In genomic region chr6:16711551-16712249, GRCh38 we compare ENCODE assay signal across 1 cellular context.
TF ChIP-seq lines count a peak whose summit lies in the region.

No MANE protein-coding gene starts in this region.

TF ChIP-seq in HEK293, 187 proteins besides CTCF, POLR2A, EP300 and RAD21 (continued from another document and continues in another):
- TF ChIP-seq MZF1 (tag by site-specific recombination; IDR thresholded peaks at IDR 0.05; ENCODE audit: borderline replicate concordance) (peak; percentile 35; the same call in 1 of the 2 replicates), REPIN1 (tag by site-specific recombination; IDR thresholded peaks at IDR 0.05; ENCODE audit: low read depth) (no peak), GLI2 (tag by site-specific recombination; IDR thresholded peaks at IDR 0.05; ENCODE audit: borderline replicate concordance, low read depth) (no peak), ZNF514 (tag by site-specific recombination; IDR thresholded peaks at IDR 0.05) (no peak), KLF16 (tag by site-specific recombination; IDR thresholded peaks at IDR 0.05) (no peak), ZNF561 (tag by site-specific recombination; IDR thresholded peaks at IDR 0.05; ENCODE audit: borderline replicate concordance) (no peak), ZNF223 (tag by site-specific recombination; IDR thresholded peaks at IDR 0.05) (no peak), ZNF785 (tag by site-specific recombination; IDR thresholded peaks at IDR 0.05) (no peak), ZNF266 (tag by site-specific recombination; IDR thresholded peaks at IDR 0.05; ENCODE audit: low read depth) (no peak), ZSCAN23 (tag by site-specific recombination; IDR thresholded peaks at IDR 0.05) (no peak), BCL11B (tag by site-specific recombination; IDR thresholded peaks at IDR 0.05; ENCODE audit: low read depth) (no peak), KLF9 (tag by site-specific recombination; IDR thresholded peaks at IDR 0.05; ENCODE audit: low read depth) (no peak; the same call in 1 of the 2 replicates), ZSCAN5A (tag by site-specific recombination; IDR thresholded peaks at IDR 0.05) (no peak), ZNF16 (tag by site-specific recombination; IDR thresholded peaks at IDR 0.05; ENCODE audit: low read depth) (no peak), ZNF701 (tag by site-specific recombination; IDR thresholded peaks at IDR 0.05) (no peak), KLF17 (tag by site-specific recombination; IDR thresholded peaks at IDR 0.05) (no peak), ZNF354C (tag by site-specific recombination; IDR thresholded peaks at IDR 0.05; ENCODE audit: borderline replicate concordance, low read depth) (no peak), ZNF624 (tag by site-specific recombination; IDR thresholded peaks at IDR 0.05) (no peak), ZNF169 (tag by site-specific recombination; IDR thresholded peaks at IDR 0.05) (no peak), ZNF544 (tag by site-specific recombination; IDR thresholded peaks at IDR 0.05) (no peak), ZNF792 (tag by site-specific recombination; IDR thresholded peaks at IDR 0.05) (no peak), ZNF394 (tag by site-specific recombination; IDR thresholded peaks at IDR 0.05; ENCODE audit: borderline replicate concordance) (no peak), ZNF776 (tag by site-specific recombination; IDR thresholded peaks at IDR 0.05; ENCODE audit: borderline replicate concordance) (no peak), ZNF76 (tag by site-specific recombination; IDR thresholded peaks at IDR 0.05; ENCODE audit: borderline replicate concordance, low read depth) (no peak), HOXA7 (CRISPR knock-in tag; IDR thresholded peaks at IDR 0.05; ENCODE audit: borderline replicate concordance) (no peak), ZNF214 (tag by site-specific recombination; IDR thresholded peaks at IDR 0.05; ENCODE audit: borderline replicate concordance) (no peak), ZNF621 (tag by site-specific recombination; IDR thresholded peaks at IDR 0.05) (no peak), INSM2 (tag by site-specific recombination; IDR thresholded peaks at IDR 0.05) (no peak), ZNF660 (tag by site-specific recombination; IDR thresholded peaks at IDR 0.05) (0 out of 2 replicates have a peak, but pooled peaks have one; percentile 20), ZNF175 (tag by site-specific recombination; IDR thresholded peaks at IDR 0.05) (no peak), ZNF548 (tag by site-specific recombination; IDR thresholded peaks at IDR 0.05) (no peak), ZFHX2 (tag by site-specific recombination; conservative IDR thresholded peaks at IDR 0.05) (0 out of 2 replicates have a peak, but pooled peaks have one; percentile 15), IKZF3 (tag by site-specific recombination; IDR thresholded peaks at IDR 0.05) (peak; percentile 62), ZBTB10 (tag by site-specific recombination; IDR thresholded peaks at IDR 0.05) (no peak), KLF8 (tag by site-specific recombination; IDR thresholded peaks at IDR 0.05) (peak; percentile 35; the same call in 1 of the 2 replicates), TSHZ1 (tag by site-specific recombination; IDR thresholded peaks at IDR 0.05; ENCODE audit: borderline replicate concordance) (no peak), BCL11A (tag by site-specific recombination; IDR thresholded peaks at IDR 0.05; ENCODE audit: low read depth) (peak; percentile 27; the same call in 1 of the 2 replicates), SCRT2 (tag by site-specific recombination; IDR thresholded peaks at IDR 0.05) (peak; percentile 76), ZNF580 (tag by site-specific recombination; IDR thresholded peaks at IDR 0.05) (no peak), ZNF26 (tag by site-specific recombination; IDR thresholded peaks at IDR 0.05) (no peak), ZNF521 (tag by site-specific recombination; IDR thresholded peaks at IDR 0.05) (no peak), SP7 (tag by site-specific recombination; IDR thresholded peaks at IDR 0.05) (peak; percentile 66), PRDM10 (tag by site-specific recombination; IDR thresholded peaks at IDR 0.05) (0 out of 2 replicates have a peak, but pooled peaks have one; percentile 26), ZNF423 (tag by site-specific recombination; IDR thresholded peaks at IDR 0.05) (no peak), ZFP69B (tag by site-specific recombination; IDR thresholded peaks at IDR 0.05) (no peak), KLF10 (tag by site-specific recombination; IDR thresholded peaks at IDR 0.05) (no peak), ZSCAN30 (tag by site-specific recombination; IDR thresholded peaks at IDR 0.05) (0 out of 2 replicates have a peak, but pooled peaks have one; percentile 26), ZSCAN4 (tag by site-specific recombination; IDR thresholded peaks at IDR 0.05) (no peak), ZBTB7A (tag by site-specific recombination; IDR thresholded peaks at IDR 0.05; ENCODE audit: low read depth) (no peak), KLF1 (tag by site-specific recombination; IDR thresholded peaks at IDR 0.05) (0 out of 2 replicates have a peak, but pooled peaks have one; percentile 22), ZBTB20 (tag by site-specific recombination; IDR thresholded peaks at IDR 0.05) (no peak), MEIS1 (CRISPR knock-in tag; IDR thresholded peaks at IDR 0.05; ENCODE audit: borderline replicate concordance) (no peak), ZNF302 (tag by site-specific recombination; IDR thresholded peaks at IDR 0.05; ENCODE audit: low read depth) (no peak)
